ENCODE assay signal across 18 cellular contexts in the genomic region with DNA sequence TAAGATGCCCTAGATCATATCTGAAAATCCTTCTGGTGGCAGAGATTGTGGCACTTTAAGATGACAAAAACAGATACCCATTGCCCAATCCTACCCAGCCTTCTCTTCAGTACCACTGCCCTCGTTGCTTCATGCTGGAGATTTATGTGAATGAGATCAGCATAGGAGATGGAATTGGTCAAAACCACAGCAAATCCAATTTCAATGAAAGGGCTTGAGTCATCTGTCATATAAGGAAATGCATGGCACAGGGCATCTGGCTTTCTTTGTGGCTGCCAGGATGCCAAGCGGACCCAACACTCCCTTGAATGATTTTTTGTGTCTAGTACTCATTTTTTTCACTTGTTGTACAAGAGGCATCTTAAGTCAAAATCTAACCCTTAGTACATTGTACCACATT.
"Had no signal": no experiment of that assay in that cellular context is flagged by ENCODE, and none has a peak within 500 bp of the region (broad histone marks: within the 10 kb centered on the region; RNA-seq: fewer than 3 reads in every experiment).

No MANE protein-coding gene starts in this region.

- DNase-seq: activated CD4-positive, alpha-beta memory T cell treated with anti-CD3 and anti-CD28 coated beads, Interleukin-2, amount 10 ng/mL, durations not matched to agents 7 days and 5 days; activated gamma-delta T cell treated with Interleukin-2 at 50 U/mL for 16 hours; activated naive CD8-positive, alpha-beta T cell treated with anti-CD3 and anti-CD28 coated beads for 36 hours; activated T-cell treated with anti-CD3 and anti-CD28 coated beads, Interleukin-2, amount 50 U/mL, for 72 hours; aorta; central memory CD4-positive, alpha-beta T cell; effector CD8-positive, alpha-beta T cell; islet precursor cell; left lung; nucleus accumbens; right lobe of liver; stimulated activated CD4-positive, alpha-beta T cell treated with anti-CD3 and anti-CD28 coated beads, Interleukin-2, amount 100 ng/mL, for 24 hours; stimulated activated naive B cell treated with anti-CD40 and anti-IgM and Interleukin-4, amounts not matched to agents 10 μg/mL and 1 μg/mL and 100 μg/mL, for 72 hours; T-helper 17 cell had no signal

- FAIRE-seq: TTC549 had no signal

- H3K9me3 ChIP-seq: gastroesophageal sphincter, left lung, right lobe of liver, tibial nerve had no signal

- H3K27ac ChIP-seq: coronary artery, gastroesophageal sphincter, left lung, right lobe of liver, tibial nerve had no signal

- H3K36me3 ChIP-seq: gastroesophageal sphincter, left lung, right lobe of liver, tibial nerve had no signal

- H3K4me1 ChIP-seq: gastroesophageal sphincter, left lung, right lobe of liver, tibial nerve had no signal

- H3K4me3 ChIP-seq: coronary artery, gastroesophageal sphincter, left lung, right lobe of liver, tibial nerve had no signal

- H3K27me3 ChIP-seq: gastroesophageal sphincter, left lung, right lobe of liver, tibial nerve had no signal
